ENCODE assay signal across 20 cellular contexts in genomic region chr20:58571942-58572666, GRCh38. TPM values are rescaled to one million over a fixed set of nuclear protein-coding genes. Genes with fewer than 3 reads are reported as not detected.
DNase-seq lines count a peak whose midpoint lies in the region; ATAC-seq and TF ChIP-seq lines count a peak whose summit lies in the region.
"Had no signal": no experiment of that assay in that cellular context is flagged by ENCODE, and none has a peak within 500 bp of the region (broad histone marks: within the 10 kb centered on the region; RNA-seq: fewer than 3 reads in every experiment).

No MANE protein-coding gene starts in this region.

- no peaks in the 10 kb centered on the region for H3K27me3 ChIP-seq in uterus
- H3K27me3 ChIP-seq: BLaER1 treated with 17β-estradiol and CSF1 and Interleukin-3, amounts not matched to agents 10 nM and 100 nM; colonic mucosa; right atrium auricular region; thyroid gland had no signal

- peak overlapping the region; percentile 51 for H3K4me3 Mint-ChIP-seq in HFFc6
- H3K4me3 Mint-ChIP-seq in chondrocyte (ENCODE audit: unreplicated experiment), result peak overlapping the region; percentile 27
- H3K4me3 Mint-ChIP-seq: naive thymus-derived CD4-positive, alpha-beta T cell had no signal

- TF ChIP-seq POLR2A in uterus (IDR thresholded peaks at IDR 0.05), result no peak

- no peak for ATAC-seq in HG02938 (IDR thresholded peaks at IDR 0.05; ENCODE audit: unreplicated experiment)
- ATAC-seq: left lobe of liver; naive thymus-derived CD4-positive, alpha-beta T cell had no signal

- H3K27ac Mint-ChIP-seq in HFFc6, result peak overlapping the region; percentile 74
- peak overlapping the region; percentile 98 for H3K27ac Mint-ChIP-seq in chondrocyte (ENCODE audit: unreplicated experiment)
- H3K27ac Mint-ChIP-seq: naive thymus-derived CD4-positive, alpha-beta T cell had no signal

- H3K9me3 ChIP-seq in mesodermal cell (ENCODE audit: control insufficient read depth, low read length) (no peaks in the 10 kb centered on the region), uterus (no peaks in the 10 kb centered on the region)
- H3K9me3 ChIP-seq: BLaER1 treated with 17β-estradiol and CSF1 and Interleukin-3, amounts not matched to agents 10 nM and 100 nM; colonic mucosa; heart right ventricle; right atrium auricular region; thyroid gland had no signal

- H3K4me1 Mint-ChIP-seq in HFFc6 (ENCODE audit: low read depth) (peaks cover 24% of the 10 kb centered on the region), chondrocyte (ENCODE audit: low read depth) (peaks cover 59% of the 10 kb centered on the region)

- H3K36me3 ChIP-seq in mesodermal cell (ENCODE audit: control insufficient read depth, insufficient read depth, low read length), result no peaks in the 10 kb centered on the region
- no peaks in the 10 kb centered on the region for H3K36me3 ChIP-seq in uterus
- H3K36me3 ChIP-seq: BLaER1 treated with 17β-estradiol and CSF1 and Interleukin-3, amounts not matched to agents 10 nM and 100 nM; colonic mucosa; heart right ventricle; right atrium auricular region; thyroid gland had no signal

- TF ChIP-seq CTCF in HFFc6 (IDR thresholded peaks at IDR 0.05), result no peak
- TF ChIP-seq CTCF in chondrocyte (IDR thresholded peaks at IDR 0.05), result no peak
- TF ChIP-seq CTCF in uterus (IDR thresholded peaks at IDR 0.05), result no peak

- H3K4me1 ChIP-seq in mesodermal cell (ENCODE audit: control insufficient read depth, insufficient read depth, low read length, poor library complexity, severe bottlenecking) (peaks cover 7% of the 10 kb centered on the region), uterus (peaks cover 0 to 19% of the 10 kb centered on the region in 2 donors)
- H3K4me1 ChIP-seq: colonic mucosa, thyroid gland had no signal

- H3K9me3 Mint-ChIP-seq in HFFc6 (no peaks in the 10 kb centered on the region), chondrocyte (ENCODE audit: low read depth) (no peaks in the 10 kb centered on the region)

- intact Hi-C loops in uterus (cut with DNase I; ENCODE audit: low total_unique reads), result no loop called here

- H3K27ac ChIP-seq in mesodermal cell (ENCODE audit: low read depth, low read length, severe bottlenecking) (peak overlapping the region; percentile 79), uterus (peak overlapping the region; percentile 25 to 79)
- H3K27ac ChIP-seq: BLaER1 treated with 17β-estradiol and CSF1 and Interleukin-3, amounts not matched to agents 10 nM and 100 nM; colonic mucosa; GM23248; heart right ventricle; right atrium auricular region; thyroid gland had no signal

- H3K36me3 Mint-ChIP-seq in HFFc6 (ENCODE audit: low read depth) (no peaks in the 10 kb centered on the region; the same call in 1 of the 2 replicates), chondrocyte (ENCODE audit: low read depth) (peaks cover 1% of the 10 kb centered on the region)
- H3K36me3 Mint-ChIP-seq: naive thymus-derived CD4-positive, alpha-beta T cell had no signal

- WGBS in mesodermal cell (ENCODE audit: insufficient coverage in 2 of 2), 2 experiments, result 89 to 93% methylated on average over 8 to 11 of the region's 19 CpGs

- peaks cover 6% of the 10 kb centered on the region for H3K27me3 Mint-ChIP-seq in HFFc6 (ENCODE audit: insufficient read depth)
- peaks cover 5% of the 10 kb centered on the region for H3K27me3 Mint-ChIP-seq in chondrocyte (ENCODE audit: low read depth)

- DNase-seq in HFFc6 (peak; percentile 13), chondrocyte (ENCODE audit: low spot score) (peak; percentile 58), uterus (peak; percentile 33 to 39), NCI-H82 treated with DMSO at 0.1 percent for 48 hours (lab: John Stamatoyannopoulos, UW; ENCODE audit: unreplicated experiment) (no peak), DMS 273 (lab: John Stamatoyannopoulos, UW; ENCODE audit: unreplicated experiment) (no peak)
- DNase-seq: activated CD4-positive, alpha-beta T cell treated with anti-CD3 and anti-CD28 coated beads, Interleukin-2, amount 50 U/mL, for 4 hours; colonic mucosa; DMS53; erythroblast; GM23248; heart right ventricle; naive thymus-derived CD4-positive, alpha-beta T cell; stimulated activated CD4-positive, alpha-beta T cell treated with anti-CD3 and anti-CD28 coated beads, Interleukin-2, amount 100 ng/mL, for 48 hours; stimulated activated CD8-positive, alpha-beta memory T cell treated with anti-CD3 and anti-CD28 coated beads, Interleukin-4, amount 100 ng/mL, for 48 hours; thyroid gland had no signal

- H3K4me3 ChIP-seq in mesodermal cell (ENCODE audit: extremely low read depth, insufficient read depth, low read length, poor library complexity, severe bottlenecking), result no peak overlapping the region
- no peak overlapping the region for H3K4me3 ChIP-seq in uterus
- H3K4me3 ChIP-seq: BLaER1 treated with 17β-estradiol and CSF1 and Interleukin-3, amounts not matched to agents 10 nM and 100 nM; colonic mucosa; GM23248; heart right ventricle; right atrium auricular region; thyroid gland had no signal

RNA-seq across cellular contexts. Expression of gene APCDD1L, which starts 56.9 kb away (rescaled TPM):
- total RNA-seq in HFFc6 (2021; fragmentation: NEBNext Ultra II Directional; extraction: Animal tissue kit (Norgen Biotek cat#: 25700)), result 10 to 100 TPM; 14.5 to 43.3 (median 34.9) TPM
- total RNA-seq in chondrocyte (20.7 to 26.3 TPM (median 22.5 TPM) in 3 replicates), uterus (1 to 10 TPM in 2 of 4 donors, under 1 TPM in 1, not detected in 1; 0.59 to 2.1 (median 1.1) TPM)
- polyA plus RNA-seq in mesodermal cell (2013, experiment 1 of 2), result 9.4 TPM
- polyA plus RNA-seq in mesodermal cell (2013, experiment 2 of 2), result 6.8 TPM
- total RNA-seq: naive thymus-derived CD4-positive, alpha-beta T cell had no signal

Comparison
In these comparisons a context has a peak if more than half of its experiments do, and no peak if none do; other contexts are left out.
1. DNase-seq: peak in HFFc6 (single experiment), chondrocyte (single experiment) and uterus (2 of 2); none in NCI-H82 treated with DMSO at 0.1 percent for 48 hours (single experiment) and DMS 273 (single experiment).